1 cellular context compared by ENCODE assay signal in genomic region chr21:34834852-34835501, GRCh38.
TF ChIP-seq lines count a peak whose summit lies in the region.

No MANE protein-coding gene starts in this region.

TF ChIP-seq in H1, 55 proteins besides CTCF, POLR2A, EP300 and RAD21 (continued from another document):
- TF ChIP-seq NRF1 (IDR thresholded peaks at IDR 0.05; ENCODE audit: low read depth, low read length): no peak
